1 cellular context compared by ENCODE assay signal in genomic region chr15:67542462-67543347, GRCh38.
A peak's percentile ranks its signal among the peaks of the same experiment; 100 is the strongest.
TF ChIP-seq lines count a peak whose summit lies in the region.

Gene MAP2K5 (plus strand): TSS chr15:67542703. CDS start chr15:67543336, 633 bp downstream.

TF ChIP-seq in GM12878, 131 proteins besides CTCF, POLR2A, EP300 and RAD21 (continued from another document):
- TF ChIP-seq RB1 (IDR thresholded peaks at IDR 0.05; ENCODE audit: borderline replicate concordance) (0 out of 2 replicates have a peak, but pooled peaks have one; percentile 78), SREBF1 (IDR thresholded peaks at IDR 0.05; ENCODE audit: low read length) (no peak), ZBTB11 (CRISPR knock-in tag; IDR thresholded peaks at IDR 0.05) (peak; percentile 81), MEF2A (IDR thresholded peaks at IDR 0.05; ENCODE audit: insufficient read depth, low read depth, low read length) (0 out of 2 replicates have a peak, but pooled peaks have one; percentile 7), SMC3 (IDR thresholded peaks at IDR 0.05; ENCODE audit: borderline replicate concordance, low read length) (peak; percentile 6; the same call in 1 of the 2 replicates), ZBTB40 (IDR thresholded peaks at IDR 0.05; ENCODE audit: borderline replicate concordance) (peak; percentile 80), ZNF24 (IDR thresholded peaks at IDR 0.05) (0 out of 2 replicates have a peak, but pooled peaks have one; percentile 41), PRDM15 (CRISPR knock-in tag; IDR thresholded peaks at IDR 0.05) (no peak), CBFB (IDR thresholded peaks at IDR 0.05; ENCODE audit: low read depth) (no peak), SUZ12 (IDR thresholded peaks at IDR 0.05; ENCODE audit: unreplicated experiment) (no peak), EED (IDR thresholded peaks at IDR 0.05; ENCODE audit: low read depth) (peak; percentile 64; the same call in 1 of the 2 replicates), POLR2AphosphoS5 (IDR thresholded peaks at IDR 0.05; ENCODE audit: low read length) (peak; percentile 59), NFYA (IDR thresholded peaks at IDR 0.05; ENCODE audit: borderline replicate concordance, low read depth, low read length) (no peak), IKZF2 (IDR thresholded peaks at IDR 0.05) (peak in 1 of 2 experiments; percentile 60; a peak in 2 of 4 replicates), ZNF274 (IDR thresholded peaks at IDR 0.05; ENCODE audit: insufficient read depth, insufficient read length) (no peak), NRF1 (conservative IDR thresholded peaks at IDR 0.05; ENCODE audit: low read depth, low read length) (0 out of 2 replicates have a peak, but pooled peaks have one; percentile 3), BHLHE40 (IDR thresholded peaks at IDR 0.05; ENCODE audit: borderline replicate concordance in 1 of 2, low read depth in 2 of 2, low read length in 1 of 2) (peak in 1 of 2 experiments; percentile 56; a peak in 2 of 4 replicates), ZNF622 (IDR thresholded peaks at IDR 0.05) (no peak), ZNF217 (IDR thresholded peaks at IDR 0.05) (0 out of 2 replicates have a peak, but pooled peaks have one; percentile 27), TCF7 (IDR thresholded peaks at IDR 0.05; ENCODE audit: borderline replicate concordance) (no peak), RCOR1 (conservative IDR thresholded peaks at IDR 0.05; ENCODE audit: low read depth, low read length) (no peak), FOXK2 (IDR thresholded peaks at IDR 0.05) (no peak), MXI1 (IDR thresholded peaks at IDR 0.05; ENCODE audit: low read depth, low read length) (peak; percentile 72; the same call in 1 of the 2 replicates), RBBP5 (conservative IDR thresholded peaks at IDR 0.05) (no peak), RELB (IDR thresholded peaks at IDR 0.05; ENCODE audit: low read depth) (no peak), ZBED1 (IDR thresholded peaks at IDR 0.05; ENCODE audit: borderline replicate concordance) (peak; percentile 29; the same call in 1 of the 2 replicates)
